8 cellular contexts compared by ENCODE assay signal in genomic region chr10:119006451-119007210, GRCh38. TPM values are rescaled to one million over a fixed set of nuclear protein-coding genes. Genes with fewer than 3 reads are reported as not detected.
DNase-seq lines count a peak whose midpoint lies in the region; ATAC-seq and TF ChIP-seq lines count a peak whose summit lies in the region.

No MANE protein-coding gene starts in this region.

- no peaks in the 10 kb centered on the region for H3K36me3 ChIP-seq in GM23338 (ENCODE audit: insufficient read depth)

- H3K9me2 ChIP-seq in GM23338 (ENCODE audit: insufficient read depth) = no peaks in the 10 kb centered on the region; the same call in 1 of the 2 replicates

- H3K27me3 Mint-ChIP-seq in GM23338 (ENCODE audit: insufficient read depth, low read depth, poor library complexity) = peaks cover 2% of the 10 kb centered on the region
- H3K27me3 Mint-ChIP-seq in stimulated activated memory B cell treated with anti-CD40 and anti-IgM and Interleukin-4, amounts not matched to agents 10 μg/mL and 1 μg/mL and 100 μg/mL, for 72 hours = peaks cover 55% of the 10 kb centered on the region

- H3K4me2 ChIP-seq in GM23338 = no peak overlapping the region

- 28% methylated on average over 9 of the region's 9 CpGs for WGBS in right cardiac atrium

- H3K4me1 Mint-ChIP-seq in GM23338 = no peaks in the 10 kb centered on the region
- no peaks in the 10 kb centered on the region for H3K4me1 Mint-ChIP-seq in stimulated activated memory B cell treated with anti-CD40 and anti-IgM and Interleukin-4, amounts not matched to agents 10 μg/mL and 1 μg/mL and 100 μg/mL, for 72 hours

- H3K79me2 ChIP-seq in GM23338 (replicated peaks; ENCODE audit: insufficient read depth) = no peaks in the 10 kb centered on the region

- no peaks in the 10 kb centered on the region for H3F3A ChIP-seq in GM23338 (replicated peaks; ENCODE audit: low read depth)

- intact Hi-C loops in right cardiac atrium (cut with DNase I) = no loop called here

- no peak for DNase-seq in GM23338 (ENCODE audit: low spot score)
- peak in 1 of 3 donors; percentile 43 for DNase-seq in right cardiac atrium
- no peak for DNase-seq in T-helper 1 cell
- no peak for DNase-seq in Ammon's horn (ENCODE audit: low spot score)

- H3K27me3 ChIP-seq in GM23338 (ENCODE audit: insufficient read depth) (no peaks in the 10 kb centered on the region), right cardiac atrium (ENCODE audit: control insufficient read depth, insufficient read depth) (no peaks in the 10 kb centered on the region)

- ATAC-seq in GM23338 (no peak), SK-N-SH treated with all-trans-retinoic acid at 6 μM for 48 hours (peak; percentile 93), right cardiac atrium (peak; percentile 45 to 68), GM21528 (IDR thresholded peaks at IDR 0.05; ENCODE audit: low FRiP score, unreplicated experiment) (no peak), HG03095 (IDR thresholded peaks at IDR 0.05; ENCODE audit: unreplicated experiment) (no peak)
- ATAC-seq in stimulated activated memory B cell treated with anti-CD40 and anti-IgM and Interleukin-4, amounts not matched to agents 10 μg/mL and 1 μg/mL and 100 μg/mL, for 72 hours = peak; percentile 20

- peak overlapping the region; percentile 43; the same call in 1 of the 2 replicates for H2AFZ ChIP-seq in GM23338

- H3K4me1 ChIP-seq in GM23338 (ENCODE audit: insufficient read depth) (no peaks in the 10 kb centered on the region), right cardiac atrium (ENCODE audit: control insufficient read depth, insufficient read depth, low read length) (peaks cover 5% of the 10 kb centered on the region)

- no peaks in the 10 kb centered on the region for H3K36me3 Mint-ChIP-seq in GM23338 (ENCODE audit: low read depth)
- H3K36me3 Mint-ChIP-seq in stimulated activated memory B cell treated with anti-CD40 and anti-IgM and Interleukin-4, amounts not matched to agents 10 μg/mL and 1 μg/mL and 100 μg/mL, for 72 hours = no peaks in the 10 kb centered on the region

- H3K4me3 Mint-ChIP-seq in GM23338 = no peak overlapping the region
- H3K4me3 Mint-ChIP-seq in stimulated activated memory B cell treated with anti-CD40 and anti-IgM and Interleukin-4, amounts not matched to agents 10 μg/mL and 1 μg/mL and 100 μg/mL, for 72 hours = no peak overlapping the region

- TF ChIP-seq CTCF in GM23338 (conservative IDR thresholded peaks at IDR 0.05; ENCODE audit: low read depth in 2 of 2) = no peak

- H3K27ac ChIP-seq in GM23338 (ENCODE audit: low read depth) = no peak overlapping the region
- no peak overlapping the region for H3K27ac ChIP-seq in right cardiac atrium (ENCODE audit: low read length)

- H4K20me1 ChIP-seq in GM23338 (replicated peaks; ENCODE audit: insufficient read depth) = no peaks in the 10 kb centered on the region

- H3K9me3 ChIP-seq in right cardiac atrium (ENCODE audit: control insufficient read depth, low read length) = no peaks in the 10 kb centered on the region

- no peak overlapping the region for H3K27ac Mint-ChIP-seq in GM23338
- no peak overlapping the region for H3K27ac Mint-ChIP-seq in stimulated activated memory B cell treated with anti-CD40 and anti-IgM and Interleukin-4, amounts not matched to agents 10 μg/mL and 1 μg/mL and 100 μg/mL, for 72 hours

- H3K4me3 ChIP-seq in GM23338 = no peak overlapping the region
- H3K4me3 ChIP-seq in right cardiac atrium (ENCODE audit: low read length) = no peak overlapping the region

- H3K9me3 Mint-ChIP-seq in GM23338 = no peaks in the 10 kb centered on the region
- H3K9me3 Mint-ChIP-seq in stimulated activated memory B cell treated with anti-CD40 and anti-IgM and Interleukin-4, amounts not matched to agents 10 μg/mL and 1 μg/mL and 100 μg/mL, for 72 hours = peaks cover 3% of the 10 kb centered on the region

TF ChIP-seq in GM23338, 12 proteins besides CTCF, POLR2A, EP300 and RAD21:
- TF ChIP-seq REST (IDR thresholded peaks at IDR 0.05; ENCODE audit: unreplicated experiment) = no peak
- TF ChIP-seq ETS1 (IDR thresholded peaks at IDR 0.05) = no peak
- TF ChIP-seq EZH2 (IDR thresholded peaks at IDR 0.05; ENCODE audit: low read depth, unreplicated experiment) = no peak
- TF ChIP-seq JUNB (IDR thresholded peaks at IDR 0.05; ENCODE audit: unreplicated experiment) = no peak
- no peak for TF ChIP-seq CREB1 (CRISPR knock-in tag; IDR thresholded peaks at IDR 0.05; ENCODE audit: low read depth)
- TF ChIP-seq ZNF331 (CRISPR knock-in tag; IDR thresholded peaks at IDR 0.05; ENCODE audit: low read depth) = no peak

TF ChIP-seq in SK-N-SH treated with all-trans-retinoic acid at 6 μM for 48 hours, 23 proteins besides CTCF, POLR2A, EP300 and RAD21:
- TF ChIP-seq SNAI2 (CRISPR knock-in tag; IDR thresholded peaks at IDR 0.05) (peak; percentile 85; the same call in 1 of the 2 replicates), PPARA (CRISPR knock-in tag; IDR thresholded peaks at IDR 0.05; ENCODE audit: borderline replicate concordance) (no peak), CSRNP3 (CRISPR knock-in tag; IDR thresholded peaks at IDR 0.05) (no peak), ISL1 (CRISPR knock-in tag; IDR thresholded peaks at IDR 0.05) (peak; percentile 75), GLIS3 (CRISPR knock-in tag; IDR thresholded peaks at IDR 0.05) (no peak), TSHZ2 (CRISPR knock-in tag; IDR thresholded peaks at IDR 0.05) (0 out of 2 replicates have a peak, but pooled peaks have one; percentile 7), CREB5 (CRISPR knock-in tag; IDR thresholded peaks at IDR 0.05; ENCODE audit: low read depth) (0 out of 2 replicates have a peak, but pooled peaks have one; percentile 20), TCF4 (CRISPR knock-in tag; IDR thresholded peaks at IDR 0.05; ENCODE audit: borderline replicate concordance) (peak; percentile 63; the same call in 1 of the 2 replicates), ESRRG (CRISPR knock-in tag; IDR thresholded peaks at IDR 0.05) (no peak)

RNA-seq across cellular contexts. Expression of gene NANOS1, which starts 22.9 kb away (rescaled TPM):
- 2.9 and 7.8 TPM in 2 replicates for total RNA-seq in GM23338 (2014; rRNA removed; shearing (Covaris generic))
- 1.6 and 2.2 TPM in 2 replicates for polyA plus RNA-seq in GM23338 (2016; fragmentation: Nextera tagmentation; extraction: Ambion mirVana)
- 1 to 10 TPM; 1.0 to 7.0 (median 2.4) TPM for total RNA-seq in right cardiac atrium
- polyA plus RNA-seq in right cardiac atrium = 4.3 TPM

Comparison
In these comparisons a context has a peak if more than half of its experiments do, and no peak if none do; other contexts are left out.
1. ATAC-seq: peak in SK-N-SH treated with all-trans-retinoic acid at 6 μM for 48 hours (single experiment), right cardiac atrium (2 of 2) and stimulated activated memory B cell treated with anti-CD40 and anti-IgM and Interleukin-4, amounts not matched to agents 10 μg/mL and 1 μg/mL and 100 μg/mL, for 72 hours (single experiment); none in GM23338 (single experiment), GM21528 (single experiment) and HG03095 (single experiment).